Comparison of ENCODE assay signal across 13 cellular contexts in genomic region chr4:68505452-68505851, GRCh38. TPM values are rescaled to one million over a fixed set of nuclear protein-coding genes. Genes with fewer than 3 reads are reported as not detected.
DNase-seq lines count a peak whose midpoint lies in the region; ATAC-seq and TF ChIP-seq lines count a peak whose summit lies in the region.
"Not testable (repeated sequence)": the region's sequence is repeated elsewhere in the genome, so short reads cannot be mapped to it uniquely, and the experiment has no call there.
"Had no signal": no experiment of that assay in that cellular context is flagged by ENCODE, and none has a peak within 500 bp of the region (broad histone marks: within the 10 kb centered on the region; RNA-seq: fewer than 3 reads in every experiment).

No MANE protein-coding gene starts in this region.

- DNase-seq in progenitor cell of endocrine pancreas (ENCODE audit: low spot score, unreplicated experiment) = not testable (repeated sequence)

- not testable (repeated sequence) for TF ChIP-seq CTCF in progenitor cell of endocrine pancreas (IDR thresholded peaks at IDR 0.05; ENCODE audit: unreplicated experiment)

- ATAC-seq in GM18499 (IDR thresholded peaks at IDR 0.05; ENCODE audit: insufficient read depth, unreplicated experiment) (peak; percentile 66), GM18861 (IDR thresholded peaks at IDR 0.05; ENCODE audit: unreplicated experiment) (peak; percentile 64), GM19043 (IDR thresholded peaks at IDR 0.05; ENCODE audit: low read depth, unreplicated experiment) (peak; percentile 57), GM19468 (IDR thresholded peaks at IDR 0.05; ENCODE audit: extremely low read depth, unreplicated experiment) (peak; percentile 46), HG02759 (IDR thresholded peaks at IDR 0.05; ENCODE audit: unreplicated experiment) (peak; percentile 59), HG03045 (IDR thresholded peaks at IDR 0.05; ENCODE audit: unreplicated experiment) (peak; percentile 53), HG03460 (IDR thresholded peaks at IDR 0.05; ENCODE audit: unreplicated experiment) (peak; percentile 65)

- not testable (repeated sequence) for H3K4me1 Mint-ChIP-seq in progenitor cell of endocrine pancreas (ENCODE audit: low read depth)

- H3K27ac Mint-ChIP-seq in progenitor cell of endocrine pancreas = peak overlapping the region; percentile 76

- H3K36me3 Mint-ChIP-seq in progenitor cell of endocrine pancreas (ENCODE audit: insufficient read depth) = peaks cover 18% of the 10 kb centered on the region

- peaks cover 22% of the 10 kb centered on the region for H3K9me3 Mint-ChIP-seq in progenitor cell of endocrine pancreas (ENCODE audit: low read depth)

- not testable (repeated sequence) for H3K4me3 Mint-ChIP-seq in progenitor cell of endocrine pancreas (ENCODE audit: low read depth)

- H3K27me3 Mint-ChIP-seq in progenitor cell of endocrine pancreas = not testable (repeated sequence)

RNA-seq across cellular contexts. Expression of gene TMPRSS11E, which starts 58.2 kb away (rescaled TPM):
- 0.12 and 0.13 TPM in 2 replicates for total RNA-seq in progenitor cell of endocrine pancreas
- total RNA-seq: Daoy; HT1080; Right ventricle myocardium inferior; SJSA1; T-helper 1 cell treated with Interleukin-12 subunit alpha and Interleukin-12 subunit beta and Interleukin-4 antibody, amounts not matched to agents 30 ng/mL and 1 ng/mL, for 36 hours had no signal
